15 cellular contexts compared by ENCODE assay signal in genomic region chr3:4813855-4814254, GRCh38.
DNase-seq lines count a peak whose midpoint lies in the region; ATAC-seq and TF ChIP-seq lines count a peak whose summit lies in the region.
"Had no signal": no experiment of that assay in that cellular context is flagged by ENCODE, and none has a peak within 500 bp of the region (broad histone marks: within the 10 kb centered on the region; RNA-seq: fewer than 3 reads in every experiment).

No MANE protein-coding gene starts in this region.

- TF ChIP-seq EP300 in upper lobe of left lung (IDR thresholded peaks at IDR 0.05): no peak

- peak overlapping the region; percentile 47 for H2AK5ac ChIP-seq in mesenchymal stem cell (ENCODE audit: low read length, severe bottlenecking)

- no peaks in the 10 kb centered on the region for H3K4me1 Mint-ChIP-seq in activated naive CD8-positive, alpha-beta T cell (ENCODE audit: low read depth)
- peaks cover 6% of the 10 kb centered on the region for H3K4me1 Mint-ChIP-seq in activated naive CD8-positive, alpha-beta T cell treated with anti-CD3 and anti-CD28 coated beads for 36 hours
- peaks cover 37% of the 10 kb centered on the region for H3K4me1 Mint-ChIP-seq in brain
- H3K4me1 Mint-ChIP-seq: stimulated activated memory B cell treated with anti-CD40 and anti-IgM and Interleukin-4, amounts not matched to agents 10 μg/mL and 1 μg/mL and 100 μg/mL, for 72 hours had no signal

- ATAC-seq in upper lobe of left lung (ENCODE audit: low FRiP score in 2 of 2): no peak
- ATAC-seq: stimulated activated memory B cell treated with anti-CD40 and anti-IgM and Interleukin-4, amounts not matched to agents 10 μg/mL and 1 μg/mL and 100 μg/mL, for 72 hours had no signal

- 72% methylated on average over 5 of the region's 5 CpGs for WGBS in mesenchymal stem cell
- 79 to 86% methylated on average over 5 of the region's 5 CpGs for whole genome bisulfite sequencing in upper lobe of left lung, 2 donors

- H2BK120ac ChIP-seq in mesenchymal stem cell (ENCODE audit: low read depth, low read length): no peak overlapping the region

- peak overlapping the region in 1 of 2 experiments; percentile 68 for H3K18ac ChIP-seq in mesenchymal stem cell (ENCODE audit: low read depth in 1 of 2, low read length in 2 of 2)

- H3K14ac ChIP-seq in mesenchymal stem cell (ENCODE audit: low read length in 2 of 2): no peak overlapping the region

- H3K9me3 Mint-ChIP-seq in activated naive CD8-positive, alpha-beta T cell (ENCODE audit: low read depth): no peaks in the 10 kb centered on the region
- H3K9me3 Mint-ChIP-seq in activated naive CD8-positive, alpha-beta T cell treated with anti-CD3 and anti-CD28 coated beads for 36 hours: peaks cover 7% of the 10 kb centered on the region
- H3K9me3 Mint-ChIP-seq in brain: peaks cover 13 to 26% (median 23%) of the 10 kb centered on the region in 5 experiments
- H3K9me3 Mint-ChIP-seq: stimulated activated memory B cell treated with anti-CD40 and anti-IgM and Interleukin-4, amounts not matched to agents 10 μg/mL and 1 μg/mL and 100 μg/mL, for 72 hours had no signal

- peak overlapping the region; percentile 49 for H4K91ac ChIP-seq in mesenchymal stem cell (ENCODE audit: low read length)

- H3K27ac Mint-ChIP-seq in activated naive CD8-positive, alpha-beta T cell: peak overlapping the region; percentile 76
- H3K27ac Mint-ChIP-seq in activated naive CD8-positive, alpha-beta T cell treated with anti-CD3 and anti-CD28 coated beads for 36 hours: no peak overlapping the region
- H3K27ac Mint-ChIP-seq in brain: peak overlapping the region in 4 of 5 experiments; percentile 52 to 93 (median 69)
- H3K27ac Mint-ChIP-seq: endodermal cell; stimulated activated memory B cell treated with anti-CD40 and anti-IgM and Interleukin-4, amounts not matched to agents 10 μg/mL and 1 μg/mL and 100 μg/mL, for 72 hours had no signal

- H3K27me3 ChIP-seq in mesenchymal stem cell (ENCODE audit: control insufficient read depth in 1 of 2, insufficient read depth in 1 of 2, low read length in 2 of 2) (no peaks in the 10 kb centered on the region), upper lobe of left lung (no peaks in the 10 kb centered on the region)
- H3K27me3 ChIP-seq: vagina had no signal

- H3K27ac ChIP-seq in mesenchymal stem cell (ENCODE audit: low read length, poor library complexity, severe bottlenecking) (no peak overlapping the region), upper lobe of left lung (peak overlapping the region in 3 of 4 donors; percentile 45 to 65 (median 60))
- H3K27ac ChIP-seq: vagina had no signal

- H3K4me1 ChIP-seq in mesenchymal stem cell (ENCODE audit: control insufficient read depth, insufficient read depth, low read depth, low read length) (peaks cover 9% of the 10 kb centered on the region), upper lobe of left lung (peaks cover 0 to 13% (median 5%) of the 10 kb centered on the region in 4 donors)
- H3K4me1 ChIP-seq: vagina had no signal

- H2BK15ac ChIP-seq in mesenchymal stem cell (ENCODE audit: low read depth, poor library complexity, severe bottlenecking): no peak overlapping the region

- H3K36me3 ChIP-seq in mesenchymal stem cell (ENCODE audit: control insufficient read depth in 1 of 2, insufficient read depth in 2 of 2, low read depth in 1 of 2, low read length in 2 of 2) (peaks cover 0 to 9% of the 10 kb centered on the region in 2 experiments), upper lobe of left lung (peaks cover 0 to 23% (median 16%) of the 10 kb centered on the region in 4 donors)

- no peaks in the 10 kb centered on the region for H3K79me1 ChIP-seq in mesenchymal stem cell (replicated peaks; ENCODE audit: low read length, poor library complexity, severe bottlenecking)

- H3K4ac ChIP-seq in mesenchymal stem cell (ENCODE audit: low read depth in 1 of 2, low read length in 2 of 2): peak overlapping the region in 1 of 2 experiments; percentile 72

- H3K4me3 ChIP-seq in mesenchymal stem cell (ENCODE audit: insufficient read depth in 1 of 2, low read depth in 1 of 2, low read length in 2 of 2) (no peak overlapping the region), upper lobe of left lung (no peak overlapping the region)
- H3K4me3 ChIP-seq: vagina had no signal

- no peak overlapping the region for H2BK5ac ChIP-seq in mesenchymal stem cell (ENCODE audit: low read depth, low read length, poor library complexity, severe bottlenecking)

- DNase-seq in activated naive CD8-positive, alpha-beta T cell treated with anti-CD3 and anti-CD28 coated beads for 36 hours: no peak
- DNase-seq in mesenchymal stem cell: peak; percentile 80
- no peak for DNase-seq in upper lobe of left lung
- DNase-seq in GM03348 (ENCODE audit: low spot score): no peak
- no peak for DNase-seq in nucleus accumbens (lab: John Stamatoyannopoulos, UW)
- DNase-seq in NOMO-1 treated with DMSO at 0.1 percent for 48 hours (lab: John Stamatoyannopoulos, UW; ENCODE audit: unreplicated experiment): no peak
- DNase-seq: activated naive CD4-positive, alpha-beta T cell; CD4-positive, alpha-beta memory T cell; endodermal cell; foreskin melanocyte; NCI-H2081 had no signal

- no peak overlapping the region for H3K4me3 Mint-ChIP-seq in activated naive CD8-positive, alpha-beta T cell
- H3K4me3 Mint-ChIP-seq in activated naive CD8-positive, alpha-beta T cell treated with anti-CD3 and anti-CD28 coated beads for 36 hours: no peak overlapping the region
- no peak overlapping the region for H3K4me3 Mint-ChIP-seq in brain
- H3K4me3 Mint-ChIP-seq: CD4-positive, alpha-beta memory T cell; endodermal cell; stimulated activated memory B cell treated with anti-CD40 and anti-IgM and Interleukin-4, amounts not matched to agents 10 μg/mL and 1 μg/mL and 100 μg/mL, for 72 hours had no signal

- peaks cover 40% of the 10 kb centered on the region for H3K36me3 Mint-ChIP-seq in activated naive CD8-positive, alpha-beta T cell
- H3K36me3 Mint-ChIP-seq in activated naive CD8-positive, alpha-beta T cell treated with anti-CD3 and anti-CD28 coated beads for 36 hours: peaks cover 66% of the 10 kb centered on the region
- H3K36me3 Mint-ChIP-seq in brain: peaks cover 42% of the 10 kb centered on the region

- H3K27me3 Mint-ChIP-seq in activated naive CD8-positive, alpha-beta T cell: no peaks in the 10 kb centered on the region
- no peaks in the 10 kb centered on the region for H3K27me3 Mint-ChIP-seq in activated naive CD8-positive, alpha-beta T cell treated with anti-CD3 and anti-CD28 coated beads for 36 hours
- H3K27me3 Mint-ChIP-seq in brain: no peaks in the 10 kb centered on the region
- H3K27me3 Mint-ChIP-seq: CD4-positive, alpha-beta memory T cell; stimulated activated memory B cell treated with anti-CD40 and anti-IgM and Interleukin-4, amounts not matched to agents 10 μg/mL and 1 μg/mL and 100 μg/mL, for 72 hours had no signal

- H4K8ac ChIP-seq in mesenchymal stem cell (ENCODE audit: low read length): peak overlapping the region; percentile 71

- H2BK12ac ChIP-seq in mesenchymal stem cell (ENCODE audit: low read length in 2 of 2): peak overlapping the region; percentile 57 to 70

- no peak for TF ChIP-seq CTCF in brain (conservative IDR thresholded peaks at IDR 0.05)
- no peak for TF ChIP-seq CTCF in upper lobe of left lung (IDR thresholded peaks at IDR 0.05)

- H3K4me2 ChIP-seq in mesenchymal stem cell (ENCODE audit: low read length, poor library complexity, severe bottlenecking): no peak overlapping the region

- no peak overlapping the region for H3K9ac ChIP-seq in mesenchymal stem cell (ENCODE audit: low read length)

- H3K9me3 ChIP-seq in mesenchymal stem cell (ENCODE audit: control insufficient read depth, low read length) (peaks cover 27% of the 10 kb centered on the region), upper lobe of left lung (no peaks in the 10 kb centered on the region)
- H3K9me3 ChIP-seq: vagina had no signal

- no peak for TF ChIP-seq POLR2A in upper lobe of left lung (IDR thresholded peaks at IDR 0.05)

- H3K23ac ChIP-seq in mesenchymal stem cell (ENCODE audit: low read length in 2 of 2): no peak overlapping the region

- H2AFZ ChIP-seq in mesenchymal stem cell (ENCODE audit: low read depth, low read length): no peak overlapping the region
